14 cellular contexts compared by ENCODE assay signal in genomic region chr1:58392083-58392482, GRCh38.
DNase-seq lines count a peak whose midpoint lies in the region; ATAC-seq and TF ChIP-seq lines count a peak whose summit lies in the region.
"Had no signal": no experiment of that assay in that cellular context is flagged by ENCODE, and none has a peak within 500 bp of the region (broad histone marks: within the 10 kb centered on the region; RNA-seq: fewer than 3 reads in every experiment).

No MANE protein-coding gene starts in this region.

- no peaks in the 10 kb centered on the region for H3K36me3 ChIP-seq in SU-DHL-6 (ENCODE audit: low read length)

- peak; percentile 88 to 96 for ATAC-seq in activated T-cell treated with anti-CD3 and anti-CD28 coated beads, Interleukin-2, amount 50 U/mL, for 72 hours (replicated peaks in 1 of 2)
- peak; percentile 57 for ATAC-seq in HG02678 (IDR thresholded peaks at IDR 0.05; ENCODE audit: unreplicated experiment)
- ATAC-seq in stimulated activated memory B cell treated with anti-CD40 and anti-IgM and Interleukin-4, amounts not matched to agents 10 μg/mL and 1 μg/mL and 100 μg/mL, for 72 hours: peak; percentile 95

- H3K4me3 Mint-ChIP-seq in activated T-cell treated with anti-CD3 and anti-CD28 coated beads, Interleukin-2, amount 50 U/mL, for 72 hours: no peak overlapping the region
- H3K4me3 Mint-ChIP-seq in stimulated activated memory B cell treated with anti-CD40 and anti-IgM and Interleukin-4, amounts not matched to agents 10 μg/mL and 1 μg/mL and 100 μg/mL, for 72 hours: no peak overlapping the region
- H3K4me3 Mint-ChIP-seq: nephron had no signal

- H3K4me1 Mint-ChIP-seq in activated T-cell treated with anti-CD3 and anti-CD28 coated beads, Interleukin-2, amount 50 U/mL, for 72 hours (ENCODE audit: low read depth): no peaks in the 10 kb centered on the region
- no peaks in the 10 kb centered on the region for H3K4me1 Mint-ChIP-seq in stimulated activated memory B cell treated with anti-CD40 and anti-IgM and Interleukin-4, amounts not matched to agents 10 μg/mL and 1 μg/mL and 100 μg/mL, for 72 hours

- H3K9me2 ChIP-seq in SU-DHL-6 (replicated peaks; ENCODE audit: insufficient read depth, low read length): no peaks in the 10 kb centered on the region

- peak overlapping the region; percentile 45 for H3K4me2 ChIP-seq in SU-DHL-6 (ENCODE audit: low read depth, low read length, poor library complexity, severe bottlenecking)

- H3K9ac ChIP-seq in SU-DHL-6 (ENCODE audit: low read length): peak overlapping the region; percentile 39; the same call in 1 of the 2 replicates

- H3K27ac ChIP-seq in SU-DHL-6 (ENCODE audit: low read depth, low read length): peak overlapping the region; percentile 86

- no peak overlapping the region for H3K27ac Mint-ChIP-seq in activated T-cell treated with anti-CD3 and anti-CD28 coated beads, Interleukin-2, amount 50 U/mL, for 72 hours
- H3K27ac Mint-ChIP-seq in stimulated activated memory B cell treated with anti-CD40 and anti-IgM and Interleukin-4, amounts not matched to agents 10 μg/mL and 1 μg/mL and 100 μg/mL, for 72 hours: no peak overlapping the region
- H3K27ac Mint-ChIP-seq: nephron had no signal

- H3K79me2 ChIP-seq in SU-DHL-6 (ENCODE audit: insufficient read depth, low read length): no peaks in the 10 kb centered on the region

- H2AFZ ChIP-seq in SU-DHL-6 (ENCODE audit: low read depth, low read length, severe bottlenecking): peak overlapping the region; percentile 21

- H3K27me3 ChIP-seq in SU-DHL-6 (ENCODE audit: low read length): no peaks in the 10 kb centered on the region

- H3K4me3 ChIP-seq in SU-DHL-6 (ENCODE audit: insufficient read depth, low read length, poor library complexity, severe bottlenecking): peak overlapping the region; percentile 31

- H3K9me3 ChIP-seq in SU-DHL-6 (ENCODE audit: insufficient read depth, low read length): no peaks in the 10 kb centered on the region

- peak; percentile 3 to 19 for DNase-seq in activated T-cell treated with anti-CD3 and anti-CD28 coated beads, Interleukin-2, amount 50 U/mL, for 72 hours
- DNase-seq in activated T-cell treated with anti-CD3 and anti-CD28 coated beads, Interleukin-2, amount 50 U/mL, for 1 hour: no peak
- DNase-seq in NCI-H2171 treated with DMSO at 0.1 percent for 48 hours (lab: John Stamatoyannopoulos, UW) (no peak), activated gamma-delta T cell treated with Interleukin-2 at 50 U/mL for 16 hours (no peak), GDM1 (lab: John Stamatoyannopoulos, UW) (no peak)
- DNase-seq: activated naive CD4-positive, alpha-beta T cell; effector memory CD4-positive, alpha-beta T cell; NCI-H510A; substantia nigra; T-helper 9 cell had no signal

- no peaks in the 10 kb centered on the region for H3K36me3 Mint-ChIP-seq in activated T-cell treated with anti-CD3 and anti-CD28 coated beads, Interleukin-2, amount 50 U/mL, for 72 hours (ENCODE audit: insufficient read depth in 2 of 2)
- H3K36me3 Mint-ChIP-seq in stimulated activated memory B cell treated with anti-CD40 and anti-IgM and Interleukin-4, amounts not matched to agents 10 μg/mL and 1 μg/mL and 100 μg/mL, for 72 hours: peaks cover 6% of the 10 kb centered on the region

- peaks cover 8% of the 10 kb centered on the region; the same call in 1 of the 2 replicates for H3F3A ChIP-seq in SU-DHL-6 (ENCODE audit: insufficient read depth)

- H4K20me1 ChIP-seq in SU-DHL-6 (ENCODE audit: low read depth, low read length): no peaks in the 10 kb centered on the region

- peaks cover 5% of the 10 kb centered on the region for H3K27me3 Mint-ChIP-seq in activated T-cell treated with anti-CD3 and anti-CD28 coated beads, Interleukin-2, amount 50 U/mL, for 72 hours (ENCODE audit: low read depth)
- H3K27me3 Mint-ChIP-seq in stimulated activated memory B cell treated with anti-CD40 and anti-IgM and Interleukin-4, amounts not matched to agents 10 μg/mL and 1 μg/mL and 100 μg/mL, for 72 hours: no peaks in the 10 kb centered on the region

- TF ChIP-seq CTCF in SU-DHL-6 (IDR thresholded peaks at IDR 0.05; ENCODE audit: insufficient read depth, low read length, poor library complexity, severe bottlenecking): no peak

- H3K9me3 Mint-ChIP-seq in activated T-cell treated with anti-CD3 and anti-CD28 coated beads, Interleukin-2, amount 50 U/mL, for 72 hours: no peaks in the 10 kb centered on the region
- H3K9me3 Mint-ChIP-seq in stimulated activated memory B cell treated with anti-CD40 and anti-IgM and Interleukin-4, amounts not matched to agents 10 μg/mL and 1 μg/mL and 100 μg/mL, for 72 hours: no peaks in the 10 kb centered on the region
- H3K9me3 Mint-ChIP-seq: nephron had no signal

Comparison
In these comparisons a context has a peak if more than half of its experiments do, and no peak if none do; other contexts are left out.
1. DNase-seq: peak in activated T-cell treated with anti-CD3 and anti-CD28 coated beads, Interleukin-2, amount 50 U/mL, for 72 hours (2 of 2); none in activated T-cell treated with anti-CD3 and anti-CD28 coated beads, Interleukin-2, amount 50 U/mL, for 1 hour (single experiment), NCI-H2171 treated with DMSO at 0.1 percent for 48 hours (single experiment), activated gamma-delta T cell treated with Interleukin-2 at 50 U/mL for 16 hours (single experiment) and GDM1 (single experiment).
2. Peak in every context shown above with its lines, with median percentiles within 50 percentile points of each other: ATAC-seq.